Comparison of ENCODE assay signal across 8 cellular contexts in the genomic region with DNA sequence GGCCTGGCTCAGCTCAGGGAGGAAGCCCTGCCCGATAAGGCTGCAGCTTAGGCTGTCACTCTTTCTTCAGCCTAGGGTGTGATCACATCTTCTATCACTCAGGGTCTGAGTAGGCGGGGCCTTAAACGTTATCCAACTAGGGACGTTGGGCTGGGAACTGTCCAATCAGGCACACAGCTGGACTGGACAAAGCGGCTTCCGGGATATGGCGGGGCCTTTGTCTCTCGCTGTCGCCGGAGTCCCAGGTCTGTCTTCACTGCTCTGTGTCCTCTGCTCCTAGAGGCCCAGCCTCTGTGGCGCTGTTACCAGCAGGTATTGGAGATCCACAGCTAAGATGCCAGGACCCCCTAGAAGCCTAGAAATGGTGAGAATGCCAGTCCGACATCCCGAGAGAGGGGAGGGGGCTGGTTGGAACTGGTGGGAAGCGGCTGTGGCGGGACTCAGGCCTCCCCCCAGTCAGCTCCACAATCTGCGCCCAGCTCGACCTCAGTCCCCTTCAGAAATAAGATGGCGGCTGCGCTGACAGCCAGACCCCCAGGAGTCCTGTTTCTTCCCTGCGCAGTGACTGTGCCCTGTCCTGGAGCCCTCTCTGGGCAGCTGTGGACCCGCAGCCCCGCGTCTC. TPM values are rescaled to one million over a fixed set of nuclear protein-coding genes. Genes with fewer than 3 reads are reported as not detected.
DNase-seq lines count a peak whose midpoint lies in the region; ATAC-seq and TF ChIP-seq lines count a peak whose summit lies in the region.

ZNF254 (plus strand) TSS at position 214 of the 622 bp plus-strand sequence; CDS start at position 335, 121 bp downstream.

- TF ChIP-seq POLR2A in prostate gland (IDR thresholded peaks at IDR 0.05): peak; percentile 58

- peak within 1 kb of the TSS; percentile 73 for H3K27ac ChIP-seq in angular gyrus (ENCODE audit: low read depth, low read length)
- peak within 1 kb of the TSS; percentile 86 to 90 for H3K27ac ChIP-seq in right atrium auricular region
- peak within 1 kb of the TSS; percentile 77 to 80 for H3K27ac ChIP-seq in prostate gland

- intact Hi-C loops in prostate gland (cut with DNase I): no loop called here

- no peaks in the 10 kb centered on the region for H3K27me3 Mint-ChIP-seq in T-helper 1 cell treated with Interleukin-12 subunit alpha and Interleukin-12 subunit beta and Interleukin-4 antibody, amounts not matched to agents 30 μg/mL and 1 μg/mL, for 36 hours (ENCODE audit: low read depth)

- no peaks in the 10 kb centered on the region for H3K27me3 ChIP-seq in right atrium auricular region
- no peaks in the 10 kb centered on the region for H3K27me3 ChIP-seq in prostate gland (replicated peaks; ENCODE audit: insufficient read depth)

- H3K9me3 Mint-ChIP-seq in T-helper 1 cell treated with Interleukin-12 subunit alpha and Interleukin-12 subunit beta and Interleukin-4 antibody, amounts not matched to agents 30 μg/mL and 1 μg/mL, for 36 hours: peaks cover 11% of the 10 kb centered on the region

- DNase-seq in DMS114 treated with DMSO at 0.1 percent for 48 hours (lab: John Stamatoyannopoulos, UW; ENCODE audit: unreplicated experiment) (peak; percentile 96), LHCN-M2 (ENCODE audit: low read depth) (peak; percentile 97), right atrium auricular region (ENCODE audit: low spot score) (peak; percentile 96), prostate gland (ENCODE audit: low spot score) (peak; percentile 92), ureter (ENCODE audit: low spot score) (peak; percentile 94)

- H3K36me3 ChIP-seq in right atrium auricular region: no peaks in the 10 kb centered on the region
- no peaks in the 10 kb centered on the region for H3K36me3 ChIP-seq in prostate gland

- H3K4me1 ChIP-seq in right atrium auricular region (peaks cover 0 to 17% of the 10 kb centered on the region in 2 donors), prostate gland (replicated peaks) (no peaks in the 10 kb centered on the region)

- H3K4me1 Mint-ChIP-seq in T-helper 1 cell treated with Interleukin-12 subunit alpha and Interleukin-12 subunit beta and Interleukin-4 antibody, amounts not matched to agents 30 μg/mL and 1 μg/mL, for 36 hours (ENCODE audit: low read depth): no peaks in the 10 kb centered on the region

- H3K27ac Mint-ChIP-seq in T-helper 1 cell treated with Interleukin-12 subunit alpha and Interleukin-12 subunit beta and Interleukin-4 antibody, amounts not matched to agents 30 μg/mL and 1 μg/mL, for 36 hours: peak within 1 kb of the TSS; percentile 90

- H3K9me3 ChIP-seq in right atrium auricular region: no peaks in the 10 kb centered on the region
- no peaks in the 10 kb centered on the region for H3K9me3 ChIP-seq in prostate gland

- peaks cover 15% of the 10 kb centered on the region for H3K36me3 Mint-ChIP-seq in T-helper 1 cell treated with Interleukin-12 subunit alpha and Interleukin-12 subunit beta and Interleukin-4 antibody, amounts not matched to agents 30 μg/mL and 1 μg/mL, for 36 hours (ENCODE audit: low read depth)

- TF ChIP-seq CTCF in right atrium auricular region (IDR thresholded peaks at IDR 0.05) (no peak), prostate gland (IDR thresholded peaks at IDR 0.05) (no peak)

- peak; percentile 99 for ATAC-seq in GM21717 (IDR thresholded peaks at IDR 0.05; ENCODE audit: unreplicated experiment)

- H3K4me3 Mint-ChIP-seq in T-helper 1 cell treated with Interleukin-12 subunit alpha and Interleukin-12 subunit beta and Interleukin-4 antibody, amounts not matched to agents 30 μg/mL and 1 μg/mL, for 36 hours: peak within 1 kb of the TSS; percentile 91

- WGBS in prostate gland: 15% methylated on average over 23 of the region's 23 CpGs

- H3K4me3 ChIP-seq in right atrium auricular region (peak within 1 kb of the TSS; percentile 66 to 79), prostate gland (peak within 1 kb of the TSS; percentile 62 to 69)

RNA-seq across cellular contexts. Expression of gene ZNF254, which starts in this region (rescaled TPM):
- total RNA-seq in LHCN-M2 (2014; rRNA removed): 16.3 and 17.6 TPM in 2 replicates
- 3.2 TPM for polyA plus RNA-seq in LHCN-M2 (2012)
- total RNA-seq in right atrium auricular region: 10 to 100 TPM in 1 of 2 donors, 1 to 10 TPM in 1; 9.1 to 15.2 TPM
- 10 to 100 TPM; 21.8 to 22.7 TPM for total RNA-seq in prostate gland
- total RNA-seq in ureter: 36.9 TPM

Comparison
In these comparisons a context has a peak if more than half of its experiments do, and no peak if none do; other contexts are left out.
1. Peak in every context shown above with its lines: DNase-seq, ATAC-seq, H3K4me3 ChIP-seq and H3K27ac ChIP-seq.